ENCODE assay signal across 17 cellular contexts in the genomic region with DNA sequence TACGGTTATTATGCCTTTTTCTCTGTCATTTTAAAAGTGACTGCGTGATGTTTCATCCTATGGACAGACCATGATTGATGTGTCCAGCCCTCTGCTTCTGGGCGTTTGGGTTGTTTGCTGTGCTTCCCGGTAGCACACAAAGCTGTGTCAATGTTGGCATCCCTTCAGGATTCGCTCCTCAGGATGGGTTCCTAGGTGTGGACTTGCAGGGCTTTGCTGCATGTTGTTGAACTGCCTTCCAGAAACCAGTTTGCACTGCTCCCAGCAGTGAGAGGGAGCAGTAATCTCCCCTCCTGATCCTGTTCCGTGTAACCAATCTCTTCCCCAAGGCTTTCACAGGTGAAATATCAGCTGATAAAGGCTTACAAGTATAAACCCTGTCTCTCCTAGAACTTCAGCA. TPM values are rescaled to one million over a fixed set of nuclear protein-coding genes. Genes with fewer than 3 reads are reported as not detected.
DNase-seq lines count a peak whose midpoint lies in the region; ATAC-seq and TF ChIP-seq lines count a peak whose summit lies in the region.
"Had no signal": no experiment of that assay in that cellular context is flagged by ENCODE, and none has a peak within 500 bp of the region (broad histone marks: within the 10 kb centered on the region; RNA-seq: fewer than 3 reads in every experiment).

No MANE protein-coding gene starts in this region.

- H3K9me3 Mint-ChIP-seq in activated T-cell treated with anti-CD3 and anti-CD28 coated beads, Interleukin-2, amount 50 U/mL, for 24 hours = no peaks in the 10 kb centered on the region
- H3K9me3 Mint-ChIP-seq: CD4-positive, alpha-beta T cell; H9 had no signal

- 84 to 85% methylated on average over 6 of the region's 6 CpGs for WGBS in heart right ventricle, 2 donors

- H3K36me3 Mint-ChIP-seq in activated T-cell treated with anti-CD3 and anti-CD28 coated beads, Interleukin-2, amount 50 U/mL, for 24 hours (ENCODE audit: low read depth) = no peaks in the 10 kb centered on the region

- H3K27me3 ChIP-seq in right atrium auricular region (no peaks in the 10 kb centered on the region), heart right ventricle (peaks cover 0 to 7% (median 0%) of the 10 kb centered on the region in 7 donors)

- TF ChIP-seq CTCF in right atrium auricular region (IDR thresholded peaks at IDR 0.05) (no peak), heart right ventricle (IDR thresholded peaks at IDR 0.05) (no peak)

- peak; percentile 32 for DNase-seq in right atrium auricular region (ENCODE audit: low spot score)
- no peak for DNase-seq in heart right ventricle
- peak; percentile 64 for DNase-seq in NCI-H69 (lab: John Stamatoyannopoulos, UW)
- DNase-seq in superior temporal gyrus (ENCODE audit: extremely low spot score) = peak; percentile 20
- DNase-seq in DMS153 (lab: John Stamatoyannopoulos, UW) = no peak
- DNase-seq in activated T-cell treated with anti-CD3 and anti-CD28 coated beads, Interleukin-2, amount 50 U/mL, for 24 hours = no peak
- DNase-seq in GDM1 (lab: John Stamatoyannopoulos, UW) = no peak
- DNase-seq: CD4-positive, alpha-beta T cell; H9; NCI-H1930; NCI-H2227 treated with DMSO at 0.1 percent for 48 hours; NCI-H526 treated with DMSO at 0.1 percent for 48 hours had no signal

- H3K36me3 ChIP-seq in right atrium auricular region (no peaks in the 10 kb centered on the region), heart right ventricle (no peaks in the 10 kb centered on the region)

- no peak for ATAC-seq in heart right ventricle
- ATAC-seq in esophagus mucosa = peak; percentile 86
- ATAC-seq: A549, Panc1, Right ventricle myocardium inferior had no signal

- peaks cover 1% of the 10 kb centered on the region for H3K4me1 Mint-ChIP-seq in activated T-cell treated with anti-CD3 and anti-CD28 coated beads, Interleukin-2, amount 50 U/mL, for 24 hours (ENCODE audit: low read depth)

- H3K4me1 ChIP-seq in right atrium auricular region (no peaks in the 10 kb centered on the region), heart right ventricle (peaks cover 0 to 7% (median 0%) of the 10 kb centered on the region in 9 donors)

- no peak overlapping the region for H3K4me3 ChIP-seq in right atrium auricular region
- no peak overlapping the region for H3K4me3 ChIP-seq in heart right ventricle
- H3K4me3 ChIP-seq: A549 had no signal

- H3K9me3 ChIP-seq in right atrium auricular region = no peaks in the 10 kb centered on the region
- H3K9me3 ChIP-seq in heart right ventricle = no peaks in the 10 kb centered on the region
- H3K9me3 ChIP-seq: A549 had no signal

- H3K27ac ChIP-seq in right atrium auricular region = no peak overlapping the region
- H3K27ac ChIP-seq in heart right ventricle = no peak overlapping the region
- H3K27ac ChIP-seq: A549, KMS-11 had no signal

- no peak overlapping the region for H3K4me3 Mint-ChIP-seq in activated T-cell treated with anti-CD3 and anti-CD28 coated beads, Interleukin-2, amount 50 U/mL, for 24 hours
- H3K4me3 Mint-ChIP-seq: CD4-positive, alpha-beta T cell; H9 had no signal

- intact Hi-C loops in heart right ventricle (cut with DNase I) = loop anchor here in 1 of 10 donors (10.0 kb wide), 1 partner anchor 186 kb away; no protein-coding TSS in a partner anchor

- H3K27me3 Mint-ChIP-seq in activated T-cell treated with anti-CD3 and anti-CD28 coated beads, Interleukin-2, amount 50 U/mL, for 24 hours = no peaks in the 10 kb centered on the region
- H3K27me3 Mint-ChIP-seq: CD4-positive, alpha-beta T cell had no signal

- H3K27ac Mint-ChIP-seq in activated T-cell treated with anti-CD3 and anti-CD28 coated beads, Interleukin-2, amount 50 U/mL, for 24 hours = no peak overlapping the region
- H3K27ac Mint-ChIP-seq: CD4-positive, alpha-beta T cell; H9 had no signal

RNA-seq across cellular contexts. Expression of a gene that starts 0.8 kb away (rescaled TPM):
- total RNA-seq in right atrium auricular region (not detected), heart right ventricle (not detected), esophagus mucosa (not detected)
- polyA plus RNA-seq in heart right ventricle = under 1 TPM in 1 of 2 donors, not detected in 1; 0.06 TPM
- total RNA-seq: CD4-positive, alpha-beta T cell; H9; Right ventricle myocardium inferior had no signal
- polyA plus RNA-seq: A549 had no signal

Comparison
In these comparisons a context has a peak if more than half of its experiments do, and no peak if none do; other contexts are left out.
1. DNase-seq: peak in right atrium auricular region (single experiment), NCI-H69 (single experiment) and superior temporal gyrus (single experiment); none in heart right ventricle (0 of 2), DMS153 (single experiment), activated T-cell treated with anti-CD3 and anti-CD28 coated beads, Interleukin-2, amount 50 U/mL, for 24 hours (single experiment) and GDM1 (single experiment).